In genomic region chr1:114455102-114455785, GRCh38 we compare ENCODE assay signal across 20 cellular contexts. TPM values are rescaled to one million over a fixed set of nuclear protein-coding genes. Genes with fewer than 3 reads are reported as not detected.
DNase-seq lines count a peak whose midpoint lies in the region; ATAC-seq, FAIRE-seq and TF ChIP-seq lines count a peak whose summit lies in the region.
"Had no signal": no experiment of that assay in that cellular context is flagged by ENCODE, and none has a peak within 500 bp of the region (broad histone marks: within the 10 kb centered on the region; RNA-seq: fewer than 3 reads in every experiment).

No MANE protein-coding gene starts in this region.

- peaks cover 19% of the 10 kb centered on the region for H3K9me3 Mint-ChIP-seq in HFFc6

- BruUV-seq in endothelial cell of umbilical vein (replicated peaks; lab: Mats Ljungman, UMichigan) (no TSS peak), HepG2 (replicated peaks; lab: Mats Ljungman, UMichigan) (no TSS peak)

- H3K27me3 Mint-ChIP-seq in HFFc6 (ENCODE audit: insufficient read depth) = no peaks in the 10 kb centered on the region
- H3K27me3 Mint-ChIP-seq: activated naive CD4-positive, alpha-beta T cell treated with anti-CD3 and anti-CD28 coated beads, Interleukin-2, amount 10 ng/mL, durations not matched to agents 7 days and 5 days had no signal

- TF ChIP-seq EP300 in HepG2 (IDR thresholded peaks at IDR 0.05; ENCODE audit: low read depth in 2 of 2, low read length in 2 of 2) (no peak), HepG2 (CRISPR knock-in tag; IDR thresholded peaks at IDR 0.05; ENCODE audit: borderline replicate concordance) (no peak)

- TF ChIP-seq RAD21 in HepG2 (CRISPR knock-in tag; IDR thresholded peaks at IDR 0.05) = no peak

- H3K4me3 ChIP-seq in endothelial cell of umbilical vein (replicated peaks in 1 of 3; ENCODE audit: insufficient read depth in 1 of 3, low read depth in 1 of 3, low read length in 3 of 3) = no peak overlapping the region
- no peak overlapping the region for H3K4me3 ChIP-seq in HepG2 (replicated peaks in 1 of 3; ENCODE audit: insufficient read depth in 1 of 3, low read depth in 2 of 3, low read length in 3 of 3)
- H3K4me3 ChIP-seq: lower lobe of right lung, spleen had no signal

- H3K9me1 ChIP-seq in endothelial cell of umbilical vein (replicated peaks; ENCODE audit: control insufficient read depth, extremely low read depth, insufficient read depth, low read length) = no peaks in the 10 kb centered on the region

- no peak overlapping the region for H3K4me3 Mint-ChIP-seq in HFFc6
- H3K4me3 Mint-ChIP-seq: activated naive CD4-positive, alpha-beta T cell treated with anti-CD3 and anti-CD28 coated beads, Interleukin-2, amount 10 ng/mL, durations not matched to agents 7 days and 5 days had no signal

- TF ChIP-seq CTCF in HFFc6 (IDR thresholded peaks at IDR 0.05) (no peak), endothelial cell of umbilical vein (IDR thresholded peaks at IDR 0.05; ENCODE audit: extremely low read depth in 1 of 2, insufficient read depth in 1 of 2, low read depth in 1 of 2, low read length in 2 of 2) (no peak), HepG2 (CRISPR knock-in tag; IDR thresholded peaks at IDR 0.05) (no peak)

- no peak overlapping the region for H3K9ac ChIP-seq in endothelial cell of umbilical vein (replicated peaks; ENCODE audit: extremely low read depth, insufficient read depth, low read length)
- H3K9ac ChIP-seq in HepG2 (ENCODE audit: insufficient read depth, low read depth, low read length) = no peak overlapping the region

- intact Hi-C loops in endothelial cell of umbilical vein (cut with micrococcal nuclease) = no loop called here
- intact Hi-C loops in HepG2 (cut with micrococcal nuclease; ENCODE audit: unreplicated experiment) = no loop called here

- FAIRE-seq in endothelial cell of umbilical vein (lab: Jason Lieb, UNC) = no peak
- no peak for FAIRE-seq in HepG2 (lab: Jason Lieb, UNC)

- H3K79me2 ChIP-seq in endothelial cell of umbilical vein (ENCODE audit: control insufficient read depth, insufficient read depth, low read length) (peaks cover 11% of the 10 kb centered on the region), HepG2 (ENCODE audit: insufficient read depth, low read length) (peaks cover 23% of the 10 kb centered on the region)

- CTCF ChIA-PET in endothelial cell of umbilical vein (lab: Charles Lee) (interaction anchor here (0.8 to 1.1 kb wide), 2 partner anchors 14 to 27 kb away, joined by 3 read pairs; no protein-coding TSS in a partner anchor), HepG2 (lab: Yijun Ruan, JAX; ENCODE audit: low intra/inter-chr PET ratio, low total read pairs) (no interaction called here)

- H3K36me3 ChIP-seq in endothelial cell of umbilical vein (ENCODE audit: control insufficient read depth in 2 of 2, extremely low read depth in 1 of 2, insufficient read depth in 2 of 2, low read length in 2 of 2) (peaks cover 1 to 5% of the 10 kb centered on the region in 2 experiments), HepG2 (replicated peaks in 1 of 2; ENCODE audit: control insufficient read depth in 1 of 2, insufficient read depth in 2 of 2, low read length in 2 of 2) (peaks cover 17 to 40% of the 10 kb centered on the region in 2 experiments)

- H3K4me2 ChIP-seq in endothelial cell of umbilical vein (ENCODE audit: insufficient read depth, low read length) (no peak overlapping the region), HepG2 (ENCODE audit: low read depth, low read length) (no peak overlapping the region)

- DNase-seq in HFFc6 = no peak
- DNase-seq in RKO (ENCODE audit: low spot score) = peak; percentile 66
- DNase-seq in endothelial cell of umbilical vein (ENCODE audit: low read depth, low spot score) = peak; percentile 28
- DNase-seq in HepG2 (ENCODE audit: low spot score) = no peak
- no peak for DNase-seq in stimulated activated CD8-positive, alpha-beta memory T cell treated with anti-CD3 and anti-CD28 coated beads, Interleukin-4, amount 100 ng/mL, for 48 hours
- no peak for DNase-seq in activated gamma-delta T cell (lab: John Stamatoyannopoulos, UW)
- DNase-seq in NCI-H524 (lab: John Stamatoyannopoulos, UW) = no peak
- DNase-seq: activated CD4-positive, alpha-beta T cell treated with anti-CD3 and anti-CD28 coated beads, Interleukin-2, amount 50 U/mL, for 48 hours; activated naive CD4-positive, alpha-beta T cell treated with anti-CD3 and anti-CD28 coated beads, Interleukin-2, amount 10 ng/mL, durations not matched to agents 7 days and 5 days; DMS79 treated with DMSO at 0.1 percent for 48 hours; effector CD8-positive, alpha-beta T cell; H7; hippocampal formation; islet precursor cell; lower lobe of right lung; NCI-H1436 treated with DMSO at 0.1 percent for 48 hours; NCI-H526 treated with DMSO at 0.1 percent for 48 hours; spleen; stimulated activated CD4-positive, alpha-beta T cell treated with anti-CD3 and anti-CD28 coated beads, Interleukin-4, amount 100 ng/mL, for 4 hours; T-helper 1 cell had no signal

- H3K4me1 ChIP-seq in endothelial cell of umbilical vein (ENCODE audit: control insufficient read depth, extremely low read depth, insufficient read depth, low read length) = peaks cover 20% of the 10 kb centered on the region
- peaks cover 78% of the 10 kb centered on the region for H3K4me1 ChIP-seq in HepG2 (ENCODE audit: insufficient read depth, low read length)

- dilution Hi-C loops in endothelial cell of umbilical vein (cut with MboI; ENCODE audit: extremely low pct_ligation_motif_present, low sequenced_read_pairs) = no loop called here

- H4K20me1 ChIP-seq in endothelial cell of umbilical vein (replicated peaks; ENCODE audit: control insufficient read depth, extremely low read depth, insufficient read depth, low read length) (no peaks in the 10 kb centered on the region), HepG2 (ENCODE audit: insufficient read depth, low read length) (no peaks in the 10 kb centered on the region)

- H3K27ac ChIP-seq in endothelial cell of umbilical vein (ENCODE audit: insufficient read depth, low read depth, low read length) (no peak overlapping the region), HepG2 (ENCODE audit: extremely low read length, insufficient read depth, low read length) (no peak overlapping the region)
- H3K27ac ChIP-seq: lower lobe of right lung, spleen had no signal

- H3K27me3 ChIP-seq in endothelial cell of umbilical vein (ENCODE audit: control insufficient read depth in 2 of 2, insufficient read depth in 2 of 2, low read length in 2 of 2) = no peaks in the 10 kb centered on the region
- H3K27me3 ChIP-seq in HepG2 (ENCODE audit: control insufficient read depth in 1 of 2, insufficient read depth in 2 of 2, low read length in 2 of 2) = no peaks in the 10 kb centered on the region
- H3K27me3 ChIP-seq: spleen had no signal

- H2AFZ ChIP-seq in endothelial cell of umbilical vein (ENCODE audit: low read depth, low read length) (no peak overlapping the region), HepG2 (ENCODE audit: low read length) (no peak overlapping the region)

- in situ Hi-C loops in HepG2 (cut with HindIII; ENCODE audit: extremely low pct_ligation_motif_present, low pct_unique_long_range_greater_than_20kb) = loop anchor here (5.0 kb wide), 1 partner anchor 37 kb away; no protein-coding TSS in a partner anchor

- POLR2A ChIA-PET in endothelial cell of umbilical vein (lab: Charles Lee) = interaction anchor here (0.7 kb wide), 1 partner anchor 11 kb away, joined by 5 read pairs; no protein-coding TSS in a partner anchor
- POLR2A ChIA-PET in HepG2 (lab: Yijun Ruan, JAX) = interaction anchor here (2.6 kb wide), 1 partner anchor 12 kb away, joined by 21 read pairs; no protein-coding TSS in a partner anchor

- no peak for TF ChIP-seq POLR2A in endothelial cell of umbilical vein (IDR thresholded peaks at IDR 0.05; ENCODE audit: low read depth, low read length)
- no peak for TF ChIP-seq POLR2A in HepG2 (IDR thresholded peaks at IDR 0.05; ENCODE audit: insufficient read depth in 1 of 2, low read depth in 2 of 2, low read length in 2 of 2)

- H3K36me3 Mint-ChIP-seq in HFFc6 (ENCODE audit: low read depth) = peaks cover 55% of the 10 kb centered on the region

- peaks cover 35% of the 10 kb centered on the region for H3K4me1 Mint-ChIP-seq in HFFc6 (ENCODE audit: low read depth)

- H3K9me3 ChIP-seq in endothelial cell of umbilical vein (replicated peaks; ENCODE audit: control insufficient read depth, insufficient read depth, low read length) (peaks cover 5% of the 10 kb centered on the region), HepG2 (ENCODE audit: low read length) (no peaks in the 10 kb centered on the region)
- H3K9me3 ChIP-seq: lower lobe of right lung, spleen had no signal

- ATAC-seq in HepG2 = no peak
- ATAC-seq: lower lobe of right lung had no signal

- H3K27ac Mint-ChIP-seq in HFFc6 = peak overlapping the region; percentile 37; the same call in 1 of the 2 replicates
- H3K27ac Mint-ChIP-seq: activated naive CD4-positive, alpha-beta T cell treated with anti-CD3 and anti-CD28 coated beads, Interleukin-2, amount 10 ng/mL, durations not matched to agents 7 days and 5 days had no signal

RNA-seq across cellular contexts. Expression of gene TRIM33, which starts 55.8 kb away (rescaled TPM):
- total RNA-seq in HFFc6 (2021; fragmentation: NEBNext Ultra II Directional; extraction: Animal tissue kit (Norgen Biotek cat#: 25700)) = 10 to 100 TPM; 17.6 to 20.5 (median 19.3) TPM
- 29.1 and 29.7 TPM in 2 replicates for total RNA-seq in endothelial cell of umbilical vein
- polyA plus RNA-seq in endothelial cell of umbilical vein = 8.9 and 10.3 TPM in 2 replicates
- polyA plus RNA-seq in endothelial cell of umbilical vein (2011; cell fraction: cytosol; rRNA removed) = 7.2 and 7.4 TPM in 2 replicates
- polyA plus RNA-seq in endothelial cell of umbilical vein (2011; cell fraction: nucleus; rRNA removed) = 42.5 and 50.3 TPM in 2 replicates
- 13.6 and 17.9 TPM in 2 replicates for polyA plus RNA-seq in endothelial cell of umbilical vein (2012)
- polyA minus RNA-seq in endothelial cell of umbilical vein = 39.2 and 42.1 TPM in 2 replicates
- 32.9 TPM for polyA minus RNA-seq in endothelial cell of umbilical vein (2011; cell fraction: cytosol; rRNA and poly(A)+ RNA removed)
- 61.4 and 80.5 TPM in 2 replicates for polyA minus RNA-seq in endothelial cell of umbilical vein (2011; cell fraction: nucleus; rRNA and poly(A)+ RNA removed)
- 42.2 and 42.8 TPM in 2 replicates for total RNA-seq in HepG2 (2016; rRNA removed; fragmentation: Illumina TruSeq; extraction: Trizol)
- 8.8 and 9.0 TPM in 2 replicates for total RNA-seq in HepG2 (2016; cell fraction: cytosol; rRNA removed; fragmentation: Illumina TruSeq; extraction: Trizol; ENCODE audit: low read depth)
- 39.4 and 41.0 TPM in 2 replicates for total RNA-seq in HepG2 (2016; cell fraction: insoluble cytoplasmic fraction; rRNA removed; fragmentation: Illumina TruSeq; extraction: Trizol)
- 11.6 and 13.2 TPM in 2 replicates for total RNA-seq in HepG2 (2016; cell fraction: membrane; rRNA removed; fragmentation: Illumina TruSeq; extraction: Trizol)
- 54.1 and 54.2 TPM in 2 replicates for total RNA-seq in HepG2 (2016; cell fraction: nucleus; rRNA removed; fragmentation: Illumina TruSeq; extraction: Trizol)
- 31.0 and 35.5 TPM in 2 replicates for polyA plus RNA-seq in HepG2 (2011; rRNA removed)
- polyA plus RNA-seq in HepG2 (2011; cell fraction: cytosol; rRNA removed) = 12.2 and 14.5 TPM in 2 replicates
- polyA plus RNA-seq in HepG2 (2011; cell fraction: nucleus; rRNA removed) = 28.4 and 29.4 TPM in 2 replicates
- polyA plus RNA-seq in HepG2 (2012) = 19.4 and 23.2 TPM in 2 replicates
- 0.87 and 0.88 TPM in 2 replicates for polyA plus RNA-seq in HepG2 (2016; cell fraction: cytosol; fragmentation: Illumina TruSeq; extraction: Trizol; ENCODE audit: low read depth)
- 27.4 and 29.1 TPM in 2 replicates for polyA plus RNA-seq in HepG2 (2016; cell fraction: insoluble cytoplasmic fraction; fragmentation: Illumina TruSeq; extraction: Trizol; ENCODE audit: low read depth)
- 2.7 and 3.4 TPM in 2 replicates for polyA plus RNA-seq in HepG2 (2016; cell fraction: membrane; fragmentation: Illumina TruSeq; extraction: Trizol; ENCODE audit: low read depth)
- polyA plus RNA-seq in HepG2 (2016; cell fraction: nucleus; fragmentation: Illumina TruSeq; extraction: Trizol; ENCODE audit: insufficient read depth, low read depth) = 38.6 and 49.9 TPM in 2 replicates
- polyA minus RNA-seq in HepG2 (2011; rRNA and poly(A)+ RNA removed; ENCODE audit: low replicate concordance) = 39.0 and 73.0 TPM in 2 replicates
- polyA minus RNA-seq in HepG2 (2011; cell fraction: cytosol; rRNA and poly(A)+ RNA removed) = 30.9 and 38.0 TPM in 2 replicates
- 91.8 and 97.2 TPM in 2 replicates for polyA minus RNA-seq in HepG2 (2011; cell fraction: nucleus; rRNA and poly(A)+ RNA removed)

Comparison
In these comparisons a context has a peak if more than half of its experiments do, and no peak if none do; other contexts are left out.
1. DNase-seq: peak in RKO (single experiment) and endothelial cell of umbilical vein (single experiment); none in HFFc6 (single experiment), HepG2 (single experiment), stimulated activated CD8-positive, alpha-beta memory T cell treated with anti-CD3 and anti-CD28 coated beads, Interleukin-4, amount 100 ng/mL, for 48 hours (single experiment), activated gamma-delta T cell (single experiment) and NCI-H524 (0 of 2).